13 cellular contexts compared by ENCODE assay signal in genomic region chr1:194809665-194810064, GRCh38.
A peak's percentile ranks its signal among the peaks of the same experiment; 100 is the strongest.
DNase-seq lines count a peak whose midpoint lies in the region; ATAC-seq and TF ChIP-seq lines count a peak whose summit lies in the region.
"Had no signal": no experiment of that assay in that cellular context is flagged by ENCODE, and none has a peak within 500 bp of the region (broad histone marks: within the 10 kb centered on the region; RNA-seq: fewer than 3 reads in every experiment).

No MANE protein-coding gene starts in this region.

- no peaks in the 10 kb centered on the region for H3K4me1 ChIP-seq in foreskin keratinocyte
- H3K4me1 ChIP-seq: prostate gland had no signal

- no peak overlapping the region for H3K27ac ChIP-seq in foreskin keratinocyte
- H3K27ac ChIP-seq: prostate gland had no signal

- no peaks in the 10 kb centered on the region for H3K27me3 ChIP-seq in foreskin keratinocyte

- TF ChIP-seq CTCF in foreskin keratinocyte (conservative IDR thresholded peaks at IDR 0.05) = peak; percentile 19

- ATAC-seq in GM18511 (IDR thresholded peaks at IDR 0.05; ENCODE audit: unreplicated experiment) = peak; percentile 64
- peak; percentile 54 for ATAC-seq in GM21447 (IDR thresholded peaks at IDR 0.05; ENCODE audit: unreplicated experiment)
- peak; percentile 43 for ATAC-seq in HG03432 (IDR thresholded peaks at IDR 0.05; ENCODE audit: unreplicated experiment)
- no peak for ATAC-seq in foreskin keratinocyte

- DNase-seq in foreskin keratinocyte = no peak
- DNase-seq in KG1 (lab: John Stamatoyannopoulos, UW) = no peak
- no peak for DNase-seq in islet precursor cell
- DNase-seq in stimulated activated CD4-positive, alpha-beta T cell treated with anti-CD3 and anti-CD28 coated beads, Interleukin-1b, Interleukin-23, amount 100 ng/mL, for 48 hours = no peak
- DNase-seq: activated CD4-positive, alpha-beta T cell treated with anti-CD3 and anti-CD28 coated beads, Interleukin-2, amount 50 U/mL, for 1 hour; activated naive CD4-positive, alpha-beta T cell treated with anti-CD3 and anti-CD28 coated beads, Interleukin-2, amount 10 ng/mL, durations not matched to agents 7 days and 5 days; activated T-cell treated with anti-CD3 and anti-CD28 coated beads, Interleukin-2, amount 50 U/mL, for 1 hour; AML-193; NCI-H748 treated with DMSO at 0.1 percent for 48 hours had no signal
